Comparison of ENCODE assay signal across 8 cellular contexts in the genomic region with DNA sequence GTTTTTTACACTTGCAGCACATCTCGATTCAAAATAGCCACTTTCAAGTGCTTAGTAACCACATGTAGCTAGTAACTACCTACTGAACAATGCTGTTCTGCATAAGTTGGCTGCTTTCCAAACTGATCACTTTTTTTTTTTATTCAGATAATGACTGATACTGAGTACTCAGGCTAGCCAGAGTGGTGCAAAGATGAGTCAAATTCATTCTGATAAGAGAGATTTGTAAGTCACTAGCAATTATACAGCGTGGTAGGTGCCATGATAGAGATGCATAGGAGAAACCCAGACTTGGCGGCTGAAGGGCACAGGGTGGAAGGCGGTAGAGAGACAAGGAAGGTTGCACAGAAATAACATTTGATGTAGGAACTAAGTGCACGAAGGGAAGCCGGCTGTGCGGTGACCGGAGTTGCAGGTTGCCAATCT. TPM values are rescaled to one million over a fixed set of nuclear protein-coding genes. Genes with fewer than 3 reads are reported as not detected.
A peak's percentile ranks its signal among the peaks of the same experiment; 100 is the strongest.
DNase-seq lines count a peak whose midpoint lies in the region; ATAC-seq and TF ChIP-seq lines count a peak whose summit lies in the region.

No MANE protein-coding gene starts in this region.

- no peak for TF ChIP-seq POLR2A in sigmoid colon (IDR thresholded peaks at IDR 0.05)

- H3K36me3 ChIP-seq in cardiac muscle cell (peaks cover 5% of the 10 kb centered on the region), SK-N-MC (ENCODE audit: insufficient read depth, low read length) (peaks cover 13% of the 10 kb centered on the region; the same call in 1 of the 2 replicates), sigmoid colon (no peaks in the 10 kb centered on the region)

- H3K4me1 ChIP-seq in cardiac muscle cell (ENCODE audit: low read depth) (no peaks in the 10 kb centered on the region), sigmoid colon (peaks cover 0 to 21% (median 9%) of the 10 kb centered on the region in 4 donors)

- H3K27me3 ChIP-seq in cardiac muscle cell (no peaks in the 10 kb centered on the region), sigmoid colon (no peaks in the 10 kb centered on the region)

- H3K27ac ChIP-seq in cardiac muscle cell (peak overlapping the region; percentile 87), SK-N-MC (peak overlapping the region; percentile 50; the same call in 1 of the 2 replicates), sigmoid colon (peak overlapping the region; percentile 86 to 92 (median 86))

- TF ChIP-seq CTCF in cardiac muscle cell (IDR thresholded peaks at IDR 0.05; ENCODE audit: low read depth, low read length) (no peak), foreskin fibroblast (IDR thresholded peaks at IDR 0.05; ENCODE audit: low read depth, low read length) (no peak), sigmoid colon (IDR thresholded peaks at IDR 0.05) (no peak)

- intact Hi-C loops in cardiac septum (cut with DNase I), result no loop called here
- intact Hi-C loops in sigmoid colon (cut with DNase I), result loop anchor here (5.0 to 10.0 kb wide), 3 partner anchors 152 to 516 kb away; partner anchors contain the start of genes EDA, PDZD11 and RAB41

- TF ChIP-seq EP300 in sigmoid colon (IDR thresholded peaks at IDR 0.05), result no peak

- H3K9me3 ChIP-seq in cardiac muscle cell (ENCODE audit: low read depth), result no peaks in the 10 kb centered on the region
- no peaks in the 10 kb centered on the region for H3K9me3 ChIP-seq in SK-N-MC (ENCODE audit: low read depth, low read length)
- H3K9me3 ChIP-seq in sigmoid colon, result no peaks in the 10 kb centered on the region

- DNase-seq in cardiac muscle cell (ENCODE audit: low read depth in 1 of 2, low spot score in 1 of 2) (no peak), cardiac septum (ENCODE audit: low spot score) (no peak), SK-N-MC (ENCODE audit: low read depth, low spot score) (no peak), foreskin fibroblast (no peak), sigmoid colon (no peak), mesenteric fat pad (ENCODE audit: low spot score) (no peak), SKM-1 treated with dmso at 0.1 percent for 144 hours (lab: John Stamatoyannopoulos, UW; ENCODE audit: unreplicated experiment) (no peak)

- ATAC-seq in HG03097 (IDR thresholded peaks at IDR 0.05; ENCODE audit: low FRiP score, unreplicated experiment), result no peak

- WGBS in sigmoid colon, 2 donors, result 0 to 1% methylated on average over 8 of the region's 8 CpGs

- peak overlapping the region; percentile 81 for H3K9ac ChIP-seq in SK-N-MC (ENCODE audit: insufficient read length)

- peak overlapping the region; percentile 72 for H3K4me3 ChIP-seq in cardiac muscle cell
- H3K4me3 ChIP-seq in SK-N-MC, result peak overlapping the region; percentile 94
- peak overlapping the region; percentile 74 to 88 for H3K4me3 ChIP-seq in foreskin fibroblast (ENCODE audit: low read depth in 1 of 2, low read length in 2 of 2)
- peak overlapping the region; percentile 62 to 78 (median 69) for H3K4me3 ChIP-seq in sigmoid colon

RNA-seq across cellular contexts. Expression of gene IGBP1, which starts 0.4 kb away (rescaled TPM):
- 49.3 and 78.5 TPM in 2 replicates for total RNA-seq in cardiac muscle cell
- polyA plus RNA-seq in cardiac muscle cell, result 27.6 and 36.1 TPM in 2 replicates
- 31.2 TPM for total RNA-seq in cardiac septum
- total RNA-seq in sigmoid colon, result 100 to 1,000 TPM in 1 of 4 donors, 10 to 100 TPM in 3; 71.5 to 100 (median 85.0) TPM
- 100 to 1,000 TPM in 2 of 3 donors, 10 to 100 TPM in 1; 69.7 to 126 (median 114) TPM for polyA plus RNA-seq in sigmoid colon
- 30.4 TPM for total RNA-seq in mesenteric fat pad

RNA-seq across cellular contexts. Expression of gene DGAT2L6, which starts 44.4 kb away (rescaled TPM):
- total RNA-seq in cardiac muscle cell (not detected in 2 replicates), cardiac septum (not detected), sigmoid colon (not detected), mesenteric fat pad (not detected)
- polyA plus RNA-seq in cardiac muscle cell (not detected in 2 replicates), sigmoid colon (not detected)
